Comparison of ENCODE assay signal across 25 cellular contexts in the genomic region with DNA sequence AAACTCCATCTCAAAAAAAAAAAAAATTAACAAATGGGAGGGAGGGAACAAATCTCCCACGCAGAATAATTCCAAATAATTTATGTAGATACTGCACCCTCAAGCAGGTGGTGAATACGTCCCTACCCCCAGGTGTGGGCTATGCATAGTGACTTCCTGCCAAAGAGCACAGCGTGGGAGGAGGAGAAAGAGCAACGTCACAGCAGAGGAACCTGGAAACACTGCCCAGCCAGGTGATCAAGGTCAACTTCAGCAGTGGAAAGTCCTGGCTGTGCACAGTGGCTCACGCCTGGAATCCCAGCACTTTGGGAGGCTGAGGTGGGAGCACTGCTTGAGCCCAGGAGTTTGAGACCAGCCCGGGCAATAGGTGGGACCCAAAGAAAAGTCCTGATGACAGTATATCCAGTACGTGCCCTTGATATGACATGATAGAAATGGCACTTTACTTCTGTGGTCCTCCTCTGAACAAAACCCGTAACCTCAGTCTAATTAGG.
"Had no signal": no experiment of that assay in that cellular context is flagged by ENCODE, and none has a peak within 500 bp of the region (broad histone marks: within the 10 kb centered on the region; RNA-seq: fewer than 3 reads in every experiment).

No MANE protein-coding gene starts in this region.

- H3K4me3 Mint-ChIP-seq: activated naive CD4-positive, alpha-beta T cell treated with anti-CD3 and anti-CD28 coated beads, Interleukin-2, amount 50 U/mL, for 24 hours; activated naive CD8-positive, alpha-beta T cell treated with anti-CD3 and anti-CD28 coated beads, Interleukin-2, amount 50 U/mL, for 24 hours; activated T-cell treated with anti-CD3 and anti-CD28 coated beads, Interleukin-2, amount 50 U/mL, for 24 hours; activated T-helper 17 cell treated with anti-CD3 and anti-CD28 coated beads, Interleukin-2, amount 50 U/mL, for 72 hours; effector memory CD8-positive, alpha-beta T cell; immature natural killer cell; mesothelial cell of epicardium; nephron progenitor cell; T-cell had no signal

- H3K9ac ChIP-seq: parathyroid adenoma, SK-N-SH had no signal

- H3K4me1 Mint-ChIP-seq: activated T-helper 17 cell treated with anti-CD3 and anti-CD28 coated beads, Interleukin-2, amount 50 U/mL, for 72 hours; immature natural killer cell; mesothelial cell of epicardium; nephron progenitor cell had no signal

- DNase-seq: activated CD4-positive, alpha-beta T cell treated with anti-CD3 and anti-CD28 coated beads for 4 hours; activated CD4-positive, alpha-beta T cell treated with anti-CD3 and anti-CD28 coated beads, Interleukin-2, amount 50 U/mL, for 4 hours; activated CD8-positive, alpha-beta memory T cell treated with anti-CD3 and anti-CD28 coated beads, Interleukin-2, amount 50 U/mL, for 4 hours; activated naive CD8-positive, alpha-beta T cell treated with anti-CD3 and anti-CD28 coated beads, Interleukin-2, amount 50 U/mL, for 24 hours; activated T-cell treated with anti-CD3 and anti-CD28 coated beads, Interleukin-2, amount 50 U/mL, for 24 hours; amygdala; effector memory CD8-positive, alpha-beta T cell; hippocampal formation; immature natural killer cell; kidney; left colon; naive B cell; nephron progenitor cell; nucleus accumbens; psoas muscle; SK-N-SH; stimulated activated naive CD4-positive, alpha-beta T cell; T-cell; tibial artery had no signal

- H3K27me3 Mint-ChIP-seq: activated naive CD4-positive, alpha-beta T cell treated with anti-CD3 and anti-CD28 coated beads, Interleukin-2, amount 50 U/mL, for 24 hours; activated naive CD8-positive, alpha-beta T cell treated with anti-CD3 and anti-CD28 coated beads, Interleukin-2, amount 50 U/mL, for 24 hours; activated T-cell treated with anti-CD3 and anti-CD28 coated beads, Interleukin-2, amount 50 U/mL, for 24 hours; activated T-helper 17 cell treated with anti-CD3 and anti-CD28 coated beads, Interleukin-2, amount 50 U/mL, for 72 hours; effector memory CD8-positive, alpha-beta T cell; naive B cell; T-cell had no signal

- H3K9me3 ChIP-seq: gastroesophageal sphincter, psoas muscle, SK-N-SH, tibial artery had no signal

- H3K4me2 ChIP-seq: SK-N-SH had no signal

- H3K4me3 ChIP-seq: coronary artery, gastroesophageal sphincter, psoas muscle, tibial artery had no signal

- ATAC-seq: activated naive CD8-positive, alpha-beta T cell treated with anti-CD3 and anti-CD28 coated beads, Interleukin-2, amount 50 U/mL, for 24 hours; activated T-helper 17 cell treated with anti-CD3 and anti-CD28 coated beads, Interleukin-2, amount 50 U/mL, for 72 hours; effector memory CD8-positive, alpha-beta T cell; gastroesophageal sphincter; left colon; psoas muscle; T-cell had no signal

- H3K9me3 Mint-ChIP-seq: activated naive CD4-positive, alpha-beta T cell treated with anti-CD3 and anti-CD28 coated beads, Interleukin-2, amount 50 U/mL, for 24 hours; activated naive CD8-positive, alpha-beta T cell treated with anti-CD3 and anti-CD28 coated beads, Interleukin-2, amount 50 U/mL, for 24 hours; activated T-cell treated with anti-CD3 and anti-CD28 coated beads, Interleukin-2, amount 50 U/mL, for 24 hours; activated T-helper 17 cell treated with anti-CD3 and anti-CD28 coated beads, Interleukin-2, amount 50 U/mL, for 72 hours; effector memory CD8-positive, alpha-beta T cell; immature natural killer cell; mesothelial cell of epicardium; naive B cell; nephron progenitor cell; T-cell had no signal

- H3K27ac Mint-ChIP-seq: activated naive CD4-positive, alpha-beta T cell treated with anti-CD3 and anti-CD28 coated beads, Interleukin-2, amount 50 U/mL, for 24 hours; activated naive CD8-positive, alpha-beta T cell treated with anti-CD3 and anti-CD28 coated beads, Interleukin-2, amount 50 U/mL, for 24 hours; activated T-cell treated with anti-CD3 and anti-CD28 coated beads, Interleukin-2, amount 50 U/mL, for 24 hours; activated T-helper 17 cell treated with anti-CD3 and anti-CD28 coated beads, Interleukin-2, amount 50 U/mL, for 72 hours; effector memory CD8-positive, alpha-beta T cell; immature natural killer cell; mesothelial cell of epicardium; naive B cell; nephron progenitor cell; T-cell had no signal

- H3K4me1 ChIP-seq: gastroesophageal sphincter, parathyroid adenoma, tibial artery had no signal

- H3K27ac ChIP-seq: coronary artery, gastroesophageal sphincter, parathyroid adenoma, psoas muscle, tibial artery had no signal

- H2AFZ ChIP-seq: parathyroid adenoma had no signal

- H3K27me3 ChIP-seq: gastroesophageal sphincter, tibial artery had no signal
